20 cellular contexts compared by ENCODE assay signal in genomic region chr1:210321552-210321951, GRCh38. TPM values are rescaled to one million over a fixed set of nuclear protein-coding genes. Genes with fewer than 3 reads are reported as not detected.
A peak's percentile ranks its signal among the peaks of the same experiment; 100 is the strongest.
DNase-seq lines count a peak whose midpoint lies in the region; ATAC-seq and TF ChIP-seq lines count a peak whose summit lies in the region.
"Had no signal": no experiment of that assay in that cellular context is flagged by ENCODE, and none has a peak within 500 bp of the region (broad histone marks: within the 10 kb centered on the region; RNA-seq: fewer than 3 reads in every experiment).

No MANE protein-coding gene starts in this region.

- CTCF ChIA-PET in WTC11 (lab: Charles Lee) = no interaction called here

- peaks cover 13% of the 10 kb centered on the region for H3K9me3 Mint-ChIP-seq in WTC11
- peaks cover 0 to 13% (median 6%) of the 10 kb centered on the region in 9 donors for H3K9me3 Mint-ChIP-seq in naive thymus-derived CD8-positive, alpha-beta T cell
- H3K9me3 Mint-ChIP-seq: activated CD8-positive, alpha-beta T cell treated with anti-CD3 and anti-CD28 coated beads for 36 hours had no signal

- H3K36me3 ChIP-seq in esophagus squamous epithelium (no peaks in the 10 kb centered on the region), suprapubic skin (no peaks in the 10 kb centered on the region)
- H3K36me3 ChIP-seq: tibial artery had no signal

- WGBS in esophagus squamous epithelium, 2 donors = 39 to 49% methylated on average over 8 of the region's 8 CpGs
- 62% methylated on average over 8 of the region's 8 CpGs for WGBS in suprapubic skin

- POLR2A ChIA-PET in WTC11 (lab: Charles Lee) = no interaction called here
- POLR2A ChIA-PET in naive thymus-derived CD8-positive, alpha-beta T cell (lab: Charles Lee) = no interaction called here

- H3K4me3 Mint-ChIP-seq in WTC11 = no peak overlapping the region
- H3K4me3 Mint-ChIP-seq in naive thymus-derived CD8-positive, alpha-beta T cell = no peak overlapping the region
- H3K4me3 Mint-ChIP-seq: activated CD8-positive, alpha-beta T cell treated with anti-CD3 and anti-CD28 coated beads for 36 hours; CD8-positive, alpha-beta T cell; HFFc6 had no signal

- H3K4me3 ChIP-seq in esophagus squamous epithelium = no peak overlapping the region
- no peak overlapping the region for H3K4me3 ChIP-seq in suprapubic skin
- H3K4me3 ChIP-seq: psoas muscle, tibial artery had no signal

- TF ChIP-seq EP300 in suprapubic skin (IDR thresholded peaks at IDR 0.05) = no peak

- no peaks in the 10 kb centered on the region for H3K9me3 ChIP-seq in esophagus squamous epithelium
- H3K9me3 ChIP-seq in suprapubic skin = peaks cover 3% of the 10 kb centered on the region
- H3K9me3 ChIP-seq: psoas muscle, SK-N-SH had no signal

- TF ChIP-seq POLR2A in esophagus squamous epithelium (IDR thresholded peaks at IDR 0.05) = no peak
- TF ChIP-seq POLR2A in suprapubic skin (IDR thresholded peaks at IDR 0.05) = no peak

- no peaks in the 10 kb centered on the region for H3K36me3 Mint-ChIP-seq in WTC11
- peaks cover 0 to 8% (median 0%) of the 10 kb centered on the region in 3 donors for H3K36me3 Mint-ChIP-seq in naive thymus-derived CD8-positive, alpha-beta T cell
- H3K36me3 Mint-ChIP-seq: CD8-positive, alpha-beta T cell had no signal

- ATAC-seq in WTC11 (no peak), HG02885 (IDR thresholded peaks at IDR 0.05; ENCODE audit: poor library complexity, unreplicated experiment) (no peak)
- no peak for ATAC-seq in naive thymus-derived CD8-positive, alpha-beta T cell
- ATAC-seq: activated CD8-positive, alpha-beta T cell treated with anti-CD3 and anti-CD28 coated beads for 36 hours; CD8-positive, alpha-beta T cell; psoas muscle; stimulated activated naive CD8-positive, alpha-beta T cell treated with anti-CD3 and anti-CD28 coated beads, Interleukin-15, Interleukin-2, amounts not matched to agents 100 U/mL and 50 U/mL, for 24 hours had no signal

- peak overlapping the region; percentile 4; the same call in 1 of the 2 replicates for H3K27ac Mint-ChIP-seq in WTC11
- peak overlapping the region in 1 of 10 donors; percentile 46 for H3K27ac Mint-ChIP-seq in naive thymus-derived CD8-positive, alpha-beta T cell
- H3K27ac Mint-ChIP-seq: activated CD8-positive, alpha-beta T cell treated with anti-CD3 and anti-CD28 coated beads for 36 hours; CD8-positive, alpha-beta T cell; HFFc6 had no signal

- H3K4me1 Mint-ChIP-seq in WTC11 = peaks cover 13% of the 10 kb centered on the region
- no peaks in the 10 kb centered on the region for H3K4me1 Mint-ChIP-seq in naive thymus-derived CD8-positive, alpha-beta T cell

- no peak for TF ChIP-seq CTCF in WTC11 (IDR thresholded peaks at IDR 0.05)
- TF ChIP-seq CTCF in esophagus squamous epithelium (IDR thresholded peaks at IDR 0.05) = no peak
- no peak for TF ChIP-seq CTCF in suprapubic skin (IDR thresholded peaks at IDR 0.05)

- H3K27me3 Mint-ChIP-seq in WTC11 (ENCODE audit: low read depth) = peaks cover 18% of the 10 kb centered on the region
- H3K27me3 Mint-ChIP-seq in naive thymus-derived CD8-positive, alpha-beta T cell = peaks cover 0 to 15% (median 10%) of the 10 kb centered on the region in 5 donors

- intact Hi-C loops in esophagus squamous epithelium (cut with DNase I) = no loop called here

- H3K27me3 ChIP-seq in esophagus squamous epithelium = no peaks in the 10 kb centered on the region
- H3K27me3 ChIP-seq in suprapubic skin = no peaks in the 10 kb centered on the region
- H3K27me3 ChIP-seq: tibial artery had no signal

- DNase-seq in HPDE6-E6E7 (ENCODE audit: extremely low spot score) (peak; percentile 89), WTC11 (ENCODE audit: low spot score) (no peak), esophagus squamous epithelium (lab: John Stamatoyannopoulos, UW) (no peak), suprapubic skin (ENCODE audit: low spot score in 2 of 2) (no peak), activated T-cell treated with anti-CD3 and anti-CD28 coated beads for 4 hours (no peak)
- no peak for DNase-seq in naive thymus-derived CD8-positive, alpha-beta T cell
- DNase-seq: activated CD8-positive, alpha-beta T cell treated with anti-CD3 and anti-CD28 coated beads for 36 hours; activated naive CD4-positive, alpha-beta T cell; activated T-cell treated with anti-CD3 and anti-CD28 coated beads, Interleukin-2, amount 50 U/mL, for 1 hour; amygdala; CD8-positive, alpha-beta T cell; central memory CD4-positive, alpha-beta T cell; HFFc6; midbrain; NCI-H226; psoas muscle; SK-N-SH; stimulated activated naive CD8-positive, alpha-beta T cell treated with anti-CD3 and anti-CD28 coated beads, Interleukin-15, Interleukin-2, amounts not matched to agents 100 U/mL and 50 U/mL, for 24 hours; tibial artery had no signal

- peak overlapping the region; percentile 17 to 77 (median 61) for H3K27ac ChIP-seq in esophagus squamous epithelium
- peak overlapping the region; percentile 29 for H3K27ac ChIP-seq in suprapubic skin
- H3K27ac ChIP-seq: psoas muscle, tibial artery had no signal

- H3K4me1 ChIP-seq in esophagus squamous epithelium = peaks cover 0 to 22% (median 4%) of the 10 kb centered on the region in 3 donors
- H3K4me1 ChIP-seq in suprapubic skin = peaks cover 12% of the 10 kb centered on the region
- H3K4me1 ChIP-seq: psoas muscle, tibial artery had no signal

TF ChIP-seq in WTC11, 78 proteins besides CTCF, POLR2A, EP300 and RAD21:
- TF ChIP-seq TEAD1 (CRISPR knock-in tag; IDR thresholded peaks at IDR 0.05) (no peak), SMAD3 (CRISPR knock-in tag; IDR thresholded peaks at IDR 0.05; ENCODE audit: borderline replicate concordance) (no peak), GABPB1 (CRISPR knock-in tag; IDR thresholded peaks at IDR 0.05) (no peak), FOXJ3 (CRISPR knock-in tag; IDR thresholded peaks at IDR 0.05; ENCODE audit: borderline replicate concordance) (no peak), JAZF1 (CRISPR knock-in tag; IDR thresholded peaks at IDR 0.05) (no peak), NFYB (CRISPR knock-in tag; conservative IDR thresholded peaks at IDR 0.05; ENCODE audit: low read depth) (no peak), ATF3 (CRISPR knock-in tag; conservative IDR thresholded peaks at IDR 0.05) (no peak), E2F1 (CRISPR knock-in tag; IDR thresholded peaks at IDR 0.05) (no peak), ZNF425 (CRISPR knock-in tag; conservative IDR thresholded peaks at IDR 0.05) (no peak)

RNA-seq across cellular contexts. Expression of gene HHAT, which starts 7.2 kb away (rescaled TPM):
- total RNA-seq in WTC11 (2021) = 0.39 to 0.69 TPM (median 0.66 TPM) in 3 replicates
- total RNA-seq in esophagus squamous epithelium = 1 to 10 TPM; 3.4 to 5.2 (median 4.0) TPM
- 10 to 100 TPM in 2 of 4 donors, 1 to 10 TPM in 2; 4.1 to 20.0 (median 9.3) TPM for total RNA-seq in suprapubic skin
- 1 to 10 TPM; 1.5 to 1.8 TPM for total RNA-seq in naive thymus-derived CD8-positive, alpha-beta T cell
- 1 to 10 TPM in 1 of 3 donors, under 1 TPM in 2; 0.74 to 1.6 (median 0.75) TPM for polyA plus RNA-seq in naive thymus-derived CD8-positive, alpha-beta T cell
